ENCODE assay signal across 8 cellular contexts in genomic region chr18:23452728-23453656, GRCh38. TPM values are rescaled to one million over a fixed set of nuclear protein-coding genes. Genes with fewer than 3 reads are reported as not detected.
A peak's percentile ranks its signal among the peaks of the same experiment; 100 is the strongest.
DNase-seq lines count a peak whose midpoint lies in the region; ATAC-seq and TF ChIP-seq lines count a peak whose summit lies in the region.

Gene RIOK3 (plus strand): TSS chr18:23453287. CDS start chr18:23453440, 153 bp downstream.

- no peaks in the 10 kb centered on the region; the same call in 1 of the 2 replicates for H3K36me3 ChIP-seq in PC-3 (ENCODE audit: low read depth, low read length)

- peak within 1 kb of the TSS; percentile 93 for H3K4me2 ChIP-seq in PC-3 (ENCODE audit: low read length)

- POLR2A ChIA-PET in PC-3 (lab: Charles Lee; ENCODE audit: unreplicated experiment), result interaction anchor here (0.6 to 1.3 kb wide), 7 partner anchors 8 to 422 kb away, joined by 3 to 12 read pairs (median 4); no protein-coding TSS in a partner anchor

- H2AFZ ChIP-seq in PC-3 (ENCODE audit: low read length), result peak within 1 kb of the TSS; percentile 83

- no peaks in the 10 kb centered on the region for H3K9me2 ChIP-seq in PC-3 (replicated peaks; ENCODE audit: low read length)

- TF ChIP-seq CTCF in PC-3 (conservative IDR thresholded peaks at IDR 0.05; ENCODE audit: low read depth, low read length), result no peak

- TF ChIP-seq RAD21 in Ishikawa (IDR thresholded peaks at IDR 0.05; ENCODE audit: low read depth), result no peak

- no peaks in the 10 kb centered on the region for H3K9me3 ChIP-seq in PC-3 (ENCODE audit: low read length)

- H3K4me1 ChIP-seq in PC-3 (ENCODE audit: insufficient read depth, low read length), result peaks cover 19% of the 10 kb centered on the region

- H3K27ac ChIP-seq in PC-3 (ENCODE audit: low read length) (peak within 1 kb of the TSS; percentile 90), epithelial cell of prostate (peak within 1 kb of the TSS; percentile 100)

- H3F3A ChIP-seq in PC-3 (ENCODE audit: low read length, unreplicated experiment), result no peaks in the 10 kb centered on the region

- CTCF ChIA-PET in PC-3 (lab: Charles Lee), result no interaction called here

- DNase-seq in DMS114 treated with DMSO at 0.1 percent for 48 hours (lab: John Stamatoyannopoulos, UW; ENCODE audit: unreplicated experiment) (peak; percentile 90), PC-3 (peak; percentile 97), activated T-cell treated with anti-CD3 and anti-CD28 coated beads for 48 hours (ENCODE audit: low read depth) (peak; percentile 93), epithelial cell of prostate (ENCODE audit: low read depth, low spot score) (peak; percentile 87), mucosa of gallbladder (ENCODE audit: low spot score) (peak; percentile 98)
- peak; percentile 63 to 82 for DNase-seq in stimulated activated CD8-positive, alpha-beta memory T cell treated with anti-CD3 and anti-CD28 coated beads, Interleukin-4, amount 100 ng/mL, for 4 hours (ENCODE audit: low read depth in 2 of 2, low spot score in 1 of 2)

- peak within 1 kb of the TSS; percentile 96 for H3K9ac ChIP-seq in PC-3 (ENCODE audit: low read length)

- H3K79me2 ChIP-seq in PC-3 (ENCODE audit: low read length), result peaks cover 50% of the 10 kb centered on the region

- TF ChIP-seq EP300 in Ishikawa (IDR thresholded peaks at IDR 0.05; ENCODE audit: borderline replicate concordance), result no peak; the same call in 1 of the 2 replicates

- intact Hi-C loops in PC-3 (cut with micrococcal nuclease), result loop anchor here (2.0 kb wide), 2 partner anchors 14 to 30 kb away; no protein-coding TSS in a partner anchor

- peaks cover 30% of the 10 kb centered on the region for H4K20me1 ChIP-seq in PC-3 (ENCODE audit: low read length)

- H3K4me3 ChIP-seq in PC-3 (ENCODE audit: low read length), result peak within 1 kb of the TSS; percentile 99

- no peaks in the 10 kb centered on the region for H3K27me3 ChIP-seq in PC-3 (ENCODE audit: low read length)

- ATAC-seq in GM21576 (IDR thresholded peaks at IDR 0.05; ENCODE audit: unreplicated experiment) (peak; percentile 95), PC-3 (peak; percentile 93)

- no TSS peak for BruUV-seq in PC-3 (replicated peaks; lab: Mats Ljungman, UMichigan)

TF ChIP-seq in Ishikawa, 13 proteins besides CTCF, POLR2A, EP300 and RAD21:
- TF ChIP-seq TCF12 (IDR thresholded peaks at IDR 0.05; ENCODE audit: low read depth), result no peak
- TF ChIP-seq, protein P1, sequence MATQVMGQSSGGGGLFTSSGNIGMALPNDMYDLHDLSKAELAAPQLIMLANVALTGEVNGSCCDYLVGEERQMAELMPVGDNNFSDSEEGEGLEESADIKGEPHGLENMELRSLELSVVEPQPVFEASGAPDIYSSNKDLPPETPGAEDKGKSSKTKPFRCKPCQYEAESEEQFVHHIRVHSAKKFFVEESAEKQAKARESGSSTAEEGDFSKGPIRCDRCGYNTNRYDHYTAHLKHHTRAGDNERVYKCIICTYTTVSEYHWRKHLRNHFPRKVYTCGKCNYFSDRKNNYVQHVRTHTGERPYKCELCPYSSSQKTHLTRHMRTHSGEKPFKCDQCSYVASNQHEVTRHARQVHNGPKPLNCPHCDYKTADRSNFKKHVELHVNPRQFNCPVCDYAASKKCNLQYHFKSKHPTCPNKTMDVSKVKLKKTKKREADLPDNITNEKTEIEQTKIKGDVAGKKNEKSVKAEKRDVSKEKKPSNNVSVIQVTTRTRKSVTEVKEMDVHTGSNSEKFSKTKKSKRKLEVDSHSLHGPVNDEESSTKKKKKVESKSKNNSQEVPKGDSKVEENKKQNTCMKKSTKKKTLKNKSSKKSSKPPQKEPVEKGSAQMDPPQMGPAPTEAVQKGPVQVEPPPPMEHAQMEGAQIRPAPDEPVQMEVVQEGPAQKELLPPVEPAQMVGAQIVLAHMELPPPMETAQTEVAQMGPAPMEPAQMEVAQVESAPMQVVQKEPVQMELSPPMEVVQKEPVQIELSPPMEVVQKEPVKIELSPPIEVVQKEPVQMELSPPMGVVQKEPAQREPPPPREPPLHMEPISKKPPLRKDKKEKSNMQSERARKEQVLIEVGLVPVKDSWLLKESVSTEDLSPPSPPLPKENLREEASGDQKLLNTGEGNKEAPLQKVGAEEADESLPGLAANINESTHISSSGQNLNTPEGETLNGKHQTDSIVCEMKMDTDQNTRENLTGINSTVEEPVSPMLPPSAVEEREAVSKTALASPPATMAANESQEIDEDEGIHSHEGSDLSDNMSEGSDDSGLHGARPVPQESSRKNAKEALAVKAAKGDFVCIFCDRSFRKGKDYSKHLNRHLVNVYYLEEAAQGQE (IDR thresholded peaks at IDR 0.05; ENCODE audit: low read depth), result no peak
- TF ChIP-seq FOXM1 (IDR thresholded peaks at IDR 0.05; ENCODE audit: borderline replicate concordance, low read depth), result no peak
- no peak for TF ChIP-seq NFIC (IDR thresholded peaks at IDR 0.05)
- no peak for TF ChIP-seq EGR1 (IDR thresholded peaks at IDR 0.05)
- peak; percentile 63 for TF ChIP-seq MAX (IDR thresholded peaks at IDR 0.05)
- peak; percentile 86 for TF ChIP-seq YY1 (IDR thresholded peaks at IDR 0.05; ENCODE audit: low read depth)
- TF ChIP-seq USF1 (IDR thresholded peaks at IDR 0.05), result peak; percentile 91
- peak; percentile 95 for TF ChIP-seq TEAD4 (IDR thresholded peaks at IDR 0.05)
- TF ChIP-seq CREB1 (IDR thresholded peaks at IDR 0.05; ENCODE audit: low read depth), result no peak
- no peak for TF ChIP-seq ZBTB7A (IDR thresholded peaks at IDR 0.05; ENCODE audit: low read depth)
- peak; percentile 78 for TF ChIP-seq TAF1 (IDR thresholded peaks at IDR 0.05; ENCODE audit: low read depth)
- peak; percentile 88 for TF ChIP-seq CEBPB (IDR thresholded peaks at IDR 0.05)
TF ChIP-seq in Ishikawa: peak in this region for 6.

RNA-seq across cellular contexts. Expression of gene RIOK3, which starts in this region (rescaled TPM):
- total RNA-seq in PC-3 (2014; rRNA removed) (35.0 and 41.4 TPM in 2 replicates), mucosa of gallbladder (68.9 TPM)

Comparison
In these comparisons a context has a peak if more than half of its experiments do, and no peak if none do; other contexts are left out.
1. Peak in every context shown above with its lines: DNase-seq, ATAC-seq, H3K4me3 ChIP-seq and H3K27ac ChIP-seq.